In genomic region chr5:55223219-55223987, GRCh38 we compare ENCODE assay signal across 11 cellular contexts. TPM values are rescaled to one million over a fixed set of nuclear protein-coding genes. Genes with fewer than 3 reads are reported as not detected.
A peak's percentile ranks its signal among the peaks of the same experiment; 100 is the strongest.
DNase-seq lines count a peak whose midpoint lies in the region; ATAC-seq and TF ChIP-seq lines count a peak whose summit lies in the region.
"Had no signal": no experiment of that assay in that cellular context is flagged by ENCODE, and none has a peak within 500 bp of the region (broad histone marks: within the 10 kb centered on the region; RNA-seq: fewer than 3 reads in every experiment).

No MANE protein-coding gene starts in this region.

- H3K36me3 ChIP-seq in CD8-positive, alpha-beta T cell (ENCODE audit: insufficient read depth, low read length): no peaks in the 10 kb centered on the region
- H3K36me3 ChIP-seq in HUES64 (ENCODE audit: insufficient read depth, low read length): no peaks in the 10 kb centered on the region
- H3K36me3 ChIP-seq: WERI-Rb-1 had no signal

- TF ChIP-seq POLR2A in lower leg skin (IDR thresholded peaks at IDR 0.05): no peak

- intact Hi-C loops in CD8-positive, alpha-beta T cell (cut with DNase I, micrococcal nuclease): no loop called here
- intact Hi-C loops in lower leg skin (cut with DNase I; ENCODE audit: low total_unique reads): no loop called here

- H3K27me3 ChIP-seq in CD8-positive, alpha-beta T cell (ENCODE audit: insufficient read depth, low read length): peaks cover 71% of the 10 kb centered on the region
- H3K27me3 ChIP-seq in HUES64 (ENCODE audit: insufficient read depth, low read length): peaks cover 100% of the 10 kb centered on the region

- H3K4me3 Mint-ChIP-seq in CD8-positive, alpha-beta T cell: peak overlapping the region; percentile 60
- peak overlapping the region; percentile 47 to 63 (median 54) for H3K4me3 Mint-ChIP-seq in nephron

- H3K36me3 Mint-ChIP-seq in CD8-positive, alpha-beta T cell: no peaks in the 10 kb centered on the region
- H3K36me3 Mint-ChIP-seq in nephron (ENCODE audit: low read depth): no peaks in the 10 kb centered on the region

- WGBS in HUES64: 3% methylated on average over 57 of the region's 58 CpGs
- 42 to 55% methylated on average over 46 to 50 of the region's 58 CpGs for WGBS in lower leg skin, 2 donors

- POLR2A ChIA-PET in CD8-positive, alpha-beta T cell (lab: Charles Lee): interaction anchor here (2.8 kb wide), 1 partner anchor 10 kb away, joined by 15 read pairs; the partner anchor contains the start of gene CCNO

- no peak for ATAC-seq in CD8-positive, alpha-beta T cell
- ATAC-seq in GM18858 (IDR thresholded peaks at IDR 0.05; ENCODE audit: unreplicated experiment) (no peak), GM19023 (IDR thresholded peaks at IDR 0.05; ENCODE audit: unreplicated experiment) (no peak)
- ATAC-seq: esophagus mucosa, left cardiac atrium had no signal

- H3K4me1 ChIP-seq in CD8-positive, alpha-beta T cell (ENCODE audit: insufficient read depth, low read length): peaks cover 43% of the 10 kb centered on the region
- peaks cover 37% of the 10 kb centered on the region for H3K4me1 ChIP-seq in HUES64 (ENCODE audit: insufficient read depth, low read length)

- no peak for TF ChIP-seq CTCF in CD8-positive, alpha-beta T cell (IDR thresholded peaks at IDR 0.05)
- TF ChIP-seq CTCF in nephron (IDR thresholded peaks at IDR 0.05; ENCODE audit: unreplicated experiment in 3 of 3): no peak
- TF ChIP-seq CTCF in lower leg skin (IDR thresholded peaks at IDR 0.05): no peak

- H3K4me1 Mint-ChIP-seq in CD8-positive, alpha-beta T cell (ENCODE audit: low read depth): peaks cover 38% of the 10 kb centered on the region
- peaks cover 27% of the 10 kb centered on the region for H3K4me1 Mint-ChIP-seq in nephron

- peaks cover 76% of the 10 kb centered on the region for H3K27me3 Mint-ChIP-seq in CD8-positive, alpha-beta T cell (ENCODE audit: low read depth)
- H3K27me3 Mint-ChIP-seq in nephron (ENCODE audit: low read depth): peaks cover 95% of the 10 kb centered on the region

- CTCF ChIA-PET in CD8-positive, alpha-beta T cell (lab: Charles Lee): interaction anchor here (1.5 kb wide), 1 partner anchor 51 kb away, joined by 3 read pairs; no protein-coding TSS in a partner anchor

- H3K9me3 Mint-ChIP-seq in CD8-positive, alpha-beta T cell: no peaks in the 10 kb centered on the region
- H3K9me3 Mint-ChIP-seq in nephron: no peaks in the 10 kb centered on the region

- H3K27ac Mint-ChIP-seq in CD8-positive, alpha-beta T cell: no peak overlapping the region
- H3K27ac Mint-ChIP-seq in nephron: no peak overlapping the region

- H3K9me3 ChIP-seq in CD8-positive, alpha-beta T cell (ENCODE audit: low read length): no peaks in the 10 kb centered on the region
- no peaks in the 10 kb centered on the region for H3K9me3 ChIP-seq in HUES64 (ENCODE audit: insufficient read depth, low read depth, low read length)

- H3K4me3 ChIP-seq in CD8-positive, alpha-beta T cell (ENCODE audit: low read depth, low read length): no peak overlapping the region
- H3K4me3 ChIP-seq in HUES64 (ENCODE audit: low read length): peak overlapping the region; percentile 30
- H3K4me3 ChIP-seq in lower leg skin (ENCODE audit: low read depth, poor library complexity, severe bottlenecking): no peak overlapping the region

- peak in 1 of 7 experiments; percentile 51 for DNase-seq in CD8-positive, alpha-beta T cell
- DNase-seq in dermis blood vessel endothelial cell (peak; percentile 17), SW480 (ENCODE audit: low spot score) (no peak), lower leg skin (ENCODE audit: low spot score in 2 of 2) (no peak)
- DNase-seq: left cardiac atrium, WERI-Rb-1 had no signal

- H3K9ac ChIP-seq in HUES64 (ENCODE audit: low read depth, low read length): no peak overlapping the region

- no peak overlapping the region for H3K27ac ChIP-seq in CD8-positive, alpha-beta T cell (ENCODE audit: low read depth, low read length)
- H3K27ac ChIP-seq in HUES64 (ENCODE audit: low read depth, low read length): no peak overlapping the region
- H3K27ac ChIP-seq: WERI-Rb-1 had no signal

RNA-seq across cellular contexts. Expression of gene MCIDAS, which starts 3.7 kb away (rescaled TPM):
- total RNA-seq in CD8-positive, alpha-beta T cell: not detected
- polyA plus RNA-seq in HUES64 (2013, experiment 1 of 2): not detected
- polyA plus RNA-seq in HUES64 (2013, experiment 2 of 2): 0.44 TPM
- total RNA-seq in dermis blood vessel endothelial cell (not detected in 2 replicates), lower leg skin (not detected)
- total RNA-seq: left cardiac atrium had no signal

RNA-seq across cellular contexts. Expression of gene CCNO, which starts 10.0 kb away (rescaled TPM):
- total RNA-seq in CD8-positive, alpha-beta T cell: not detected
- 0.20 TPM for polyA plus RNA-seq in HUES64 (2013, experiment 1 of 2)
- 0.25 TPM for polyA plus RNA-seq in HUES64 (2013, experiment 2 of 2)
- not detected in 2 replicates for total RNA-seq in dermis blood vessel endothelial cell
- 1 to 10 TPM; 1.3 to 6.2 (median 3.9) TPM for total RNA-seq in lower leg skin

RNA-seq across cellular contexts. Expression of gene CDC20B, which starts 50.4 kb away (rescaled TPM):
- not detected for total RNA-seq in CD8-positive, alpha-beta T cell
- polyA plus RNA-seq in HUES64 (2013, experiment 1 of 2): 0.10 TPM
- polyA plus RNA-seq in HUES64 (2013, experiment 2 of 2): 0.13 TPM
- total RNA-seq in dermis blood vessel endothelial cell (0.05 TPM in 1 of 2 replicates, not detected in the other), lower leg skin (not detected)
- total RNA-seq: esophagus mucosa, left cardiac atrium had no signal
